19 cellular contexts compared by ENCODE assay signal in genomic region chrX:15525664-15526416, GRCh38. TPM values are rescaled to one million over a fixed set of nuclear protein-coding genes. Genes with fewer than 3 reads are reported as not detected.
DNase-seq lines count a peak whose midpoint lies in the region; ATAC-seq and TF ChIP-seq lines count a peak whose summit lies in the region.
"Had no signal": no experiment of that assay in that cellular context is flagged by ENCODE, and none has a peak within 500 bp of the region (broad histone marks: within the 10 kb centered on the region; RNA-seq: fewer than 3 reads in every experiment).

No MANE protein-coding gene starts in this region.

- peaks cover 0 to 26% (median 11%) of the 10 kb centered on the region in 9 donors for H3K4me1 ChIP-seq in heart right ventricle
- H3K4me1 ChIP-seq: esophagus muscularis mucosa had no signal

- WGBS in heart right ventricle, 2 donors = 64 to 66% methylated on average over 8 of the region's 8 CpGs

- H3K4me1 Mint-ChIP-seq in stimulated activated memory B cell treated with anti-CD40 and anti-IgM and Interleukin-4, amounts not matched to agents 10 μg/mL and 1 μg/mL and 100 μg/mL, for 72 hours = no peaks in the 10 kb centered on the region
- H3K4me1 Mint-ChIP-seq: activated B cell treated with CpG ODN at 0.5 μM for 24 hours; activated naive CD8-positive, alpha-beta T cell treated with anti-CD3 and anti-CD28 coated beads for 36 hours; CD8-positive, alpha-beta memory T cell had no signal

- H3K36me3 ChIP-seq in heart right ventricle = no peaks in the 10 kb centered on the region
- H3K36me3 ChIP-seq: esophagus muscularis mucosa had no signal

- H3K27ac Mint-ChIP-seq in stimulated activated memory B cell treated with anti-CD40 and anti-IgM and Interleukin-4, amounts not matched to agents 10 μg/mL and 1 μg/mL and 100 μg/mL, for 72 hours = no peak overlapping the region
- H3K27ac Mint-ChIP-seq: activated B cell treated with CpG ODN at 0.5 μM for 24 hours; activated CD8-positive, alpha-beta T cell treated with anti-CD3 and anti-CD28 coated beads for 36 hours; activated naive CD8-positive, alpha-beta T cell treated with anti-CD3 and anti-CD28 coated beads for 36 hours; CD8-positive, alpha-beta memory T cell had no signal

- H3K27me3 ChIP-seq in heart right ventricle = peaks cover 0 to 69% (median 0%) of the 10 kb centered on the region in 7 donors

- no peaks in the 10 kb centered on the region for H3K9me3 ChIP-seq in heart right ventricle
- H3K9me3 ChIP-seq: esophagus muscularis mucosa had no signal

- ATAC-seq in stimulated activated memory B cell treated with anti-CD40 and anti-IgM and Interleukin-4, amounts not matched to agents 10 μg/mL and 1 μg/mL and 100 μg/mL, for 72 hours = no peak
- ATAC-seq in heart right ventricle = no peak
- ATAC-seq: activated CD8-positive, alpha-beta T cell treated with anti-CD3 and anti-CD28 coated beads for 36 hours; activated T-cell treated with anti-CD3 and anti-CD28 coated beads, Interleukin-2, amount 50 U/mL, for 4 hours; left lobe of liver had no signal

- TF ChIP-seq CTCF in heart right ventricle (IDR thresholded peaks at IDR 0.05) = no peak

- intact Hi-C loops in heart right ventricle (cut with DNase I) = no loop called here

- H3K36me3 Mint-ChIP-seq in stimulated activated memory B cell treated with anti-CD40 and anti-IgM and Interleukin-4, amounts not matched to agents 10 μg/mL and 1 μg/mL and 100 μg/mL, for 72 hours = no peaks in the 10 kb centered on the region
- H3K36me3 Mint-ChIP-seq: activated naive CD8-positive, alpha-beta T cell treated with anti-CD3 and anti-CD28 coated beads for 36 hours; CD8-positive, alpha-beta memory T cell had no signal

- no peaks in the 10 kb centered on the region for H3K9me3 Mint-ChIP-seq in stimulated activated memory B cell treated with anti-CD40 and anti-IgM and Interleukin-4, amounts not matched to agents 10 μg/mL and 1 μg/mL and 100 μg/mL, for 72 hours
- H3K9me3 Mint-ChIP-seq: activated B cell treated with CpG ODN at 0.5 μM for 24 hours; activated CD8-positive, alpha-beta T cell treated with anti-CD3 and anti-CD28 coated beads for 36 hours; activated naive CD8-positive, alpha-beta T cell treated with anti-CD3 and anti-CD28 coated beads for 36 hours; activated T-cell treated with anti-CD3 and anti-CD28 coated beads, Interleukin-2, amount 50 U/mL, for 4 hours; CD8-positive, alpha-beta memory T cell had no signal

- no peak overlapping the region for H3K4me3 Mint-ChIP-seq in stimulated activated memory B cell treated with anti-CD40 and anti-IgM and Interleukin-4, amounts not matched to agents 10 μg/mL and 1 μg/mL and 100 μg/mL, for 72 hours
- H3K4me3 Mint-ChIP-seq: activated B cell treated with CpG ODN at 0.5 μM for 24 hours; activated CD8-positive, alpha-beta T cell treated with anti-CD3 and anti-CD28 coated beads for 36 hours; activated naive CD8-positive, alpha-beta T cell treated with anti-CD3 and anti-CD28 coated beads for 36 hours; activated T-cell treated with anti-CD3 and anti-CD28 coated beads, Interleukin-2, amount 50 U/mL, for 4 hours; CD8-positive, alpha-beta memory T cell had no signal

- no peak overlapping the region for H3K4me3 ChIP-seq in heart right ventricle
- H3K4me3 ChIP-seq: dorsolateral prefrontal cortex, esophagus muscularis mucosa had no signal

- H3K27me3 Mint-ChIP-seq in stimulated activated memory B cell treated with anti-CD40 and anti-IgM and Interleukin-4, amounts not matched to agents 10 μg/mL and 1 μg/mL and 100 μg/mL, for 72 hours = no peaks in the 10 kb centered on the region
- H3K27me3 Mint-ChIP-seq: activated B cell treated with CpG ODN at 0.5 μM for 24 hours had no signal

- DNase-seq in DMS53 (lab: John Stamatoyannopoulos, UW) (peak; percentile 60), NCI-H1048 (lab: John Stamatoyannopoulos, UW) (peak; percentile 1), NCI-H2171 (lab: John Stamatoyannopoulos, UW) (peak; percentile 51), RPMI7951 (ENCODE audit: low read depth) (peak; percentile 4), NOMO-1 treated with dmso at 0.1 percent for 144 hours (lab: John Stamatoyannopoulos, UW; ENCODE audit: unreplicated experiment) (no peak), retina (no peak), heart right ventricle (no peak)
- DNase-seq: activated B cell treated with CpG ODN at 0.5 μM for 24 hours; activated CD8-positive, alpha-beta T cell treated with anti-CD3 and anti-CD28 coated beads for 36 hours; activated naive CD8-positive, alpha-beta T cell treated with anti-CD3 and anti-CD28 coated beads for 36 hours; activated T-cell treated with anti-CD3 and anti-CD28 coated beads, Interleukin-2, amount 50 U/mL, for 4 hours; CD8-positive, alpha-beta memory T cell; dorsolateral prefrontal cortex; GF-D8; MM.1S had no signal

- H3K27ac ChIP-seq in heart right ventricle = peak overlapping the region in 1 of 10 donors; percentile 53
- H3K27ac ChIP-seq: dorsolateral prefrontal cortex, esophagus muscularis mucosa had no signal

RNA-seq across cellular contexts. Expression of gene BMX, which starts 25.2 kb away (rescaled TPM):
- total RNA-seq in RPMI7951 (2014; rRNA removed; shearing (Covaris generic)) = not detected in 2 replicates
- total RNA-seq in heart right ventricle = 1 to 10 TPM in 9 of 10 donors, under 1 TPM in 1; 0.97 to 6.1 (median 2.9) TPM
- polyA plus RNA-seq in heart right ventricle = 1 to 10 TPM; 2.1 to 2.6 TPM
- total RNA-seq: activated B cell treated with CpG ODN at 0.5 μM for 24 hours; activated CD8-positive, alpha-beta T cell treated with anti-CD3 and anti-CD28 coated beads for 36 hours; activated naive CD8-positive, alpha-beta T cell treated with anti-CD3 and anti-CD28 coated beads for 36 hours; activated T-cell treated with anti-CD3 and anti-CD28 coated beads, Interleukin-2, amount 50 U/mL, for 4 hours; CD8-positive, alpha-beta memory T cell; T-helper 1 cell treated with Interleukin-12 subunit alpha and Interleukin-12 subunit beta and Interleukin-4 antibody, amounts not matched to agents 30 ng/mL and 1 ng/mL, for 36 hours had no signal
- polyA plus RNA-seq: CD8-positive, alpha-beta memory T cell had no signal

RNA-seq across cellular contexts. Expression of gene PIR, which starts 32.7 kb away (rescaled TPM):
- total RNA-seq in RPMI7951 (2014; rRNA removed; shearing (Covaris generic)) = 25.1 and 27.3 TPM in 2 replicates
- 10 to 100 TPM in 4 of 10 donors, 1 to 10 TPM in 6; 4.9 to 17.8 (median 9.4) TPM for total RNA-seq in heart right ventricle
- 10 to 100 TPM in 1 of 2 donors, 1 to 10 TPM in 1; 8.6 to 15.7 TPM for polyA plus RNA-seq in heart right ventricle

Comparison
In these comparisons a context has a peak if more than half of its experiments do, and no peak if none do; other contexts are left out.
1. DNase-seq: peak in DMS53 (single experiment), NCI-H1048 (single experiment), NCI-H2171 (single experiment) and RPMI7951 (single experiment); none in NOMO-1 treated with dmso at 0.1 percent for 144 hours (single experiment), retina (single experiment) and heart right ventricle (0 of 2).